ENCODE assay signal across 19 cellular contexts in the genomic region with DNA sequence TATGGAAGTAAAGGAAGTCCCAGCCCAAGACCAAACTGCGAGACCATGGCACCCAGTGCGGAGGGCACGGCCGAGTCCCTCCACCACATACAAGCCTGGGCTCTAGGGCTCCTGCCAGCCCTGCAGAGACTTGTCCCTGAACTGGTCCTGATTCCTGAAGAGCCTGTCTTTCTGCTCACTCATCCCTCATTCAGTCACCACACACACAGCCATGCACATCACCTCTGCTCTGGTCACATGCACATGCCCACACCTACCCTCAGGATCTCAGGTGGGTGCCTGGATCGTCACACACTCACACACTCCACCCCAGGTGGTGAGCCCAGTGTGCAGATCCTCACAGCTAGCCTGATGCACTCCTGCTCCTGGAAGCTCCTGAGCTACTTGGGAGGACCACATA.
"Had no signal": no experiment of that assay in that cellular context is flagged by ENCODE, and none has a peak within 500 bp of the region (broad histone marks: within the 10 kb centered on the region; RNA-seq: fewer than 3 reads in every experiment).

No MANE protein-coding gene starts in this region.

- ATAC-seq: activated CD4-positive, alpha-beta T cell treated with anti-CD3 and anti-CD28 coated beads for 36 hours; activated naive CD4-positive, alpha-beta T cell treated with anti-CD3 and anti-CD28 coated beads, Interleukin-2, amount 50 U/mL, for 72 hours; lower lobe of right lung; naive thymus-derived CD8-positive, alpha-beta T cell; WTC11 had no signal

- H3K4me1 ChIP-seq: lower lobe of right lung had no signal

- H3K36me3 ChIP-seq: lower lobe of right lung, thoracic aorta had no signal

- H3K9me3 ChIP-seq: lower lobe of right lung, thoracic aorta had no signal

- H3K4me3 ChIP-seq: lower lobe of right lung, thoracic aorta had no signal

- H3K27ac ChIP-seq: lower lobe of right lung, thoracic aorta had no signal

- DNase-seq: activated CD4-positive, alpha-beta T cell treated with anti-CD3 and anti-CD28 coated beads for 36 hours; activated CD4-positive, alpha-beta T cell treated with anti-CD3 and anti-CD28 coated beads, Interleukin-2, amount 50 U/mL, for 48 hours; activated gamma-delta T cell treated with Interleukin-2 at 50 U/mL for 16 hours; effector memory CD4-positive, alpha-beta T cell; foreskin melanocyte; glutamatergic neuron; hippocampal formation; left colon; lower lobe of right lung; naive thymus-derived CD8-positive, alpha-beta T cell; stimulated activated CD8-positive, alpha-beta memory T cell treated with anti-CD3 and anti-CD28 coated beads, Interleukin-4, amount 100 ng/mL, for 48 hours; SW 1271; T-helper 2 cell had no signal

- FAIRE-seq: endothelial cell of umbilical vein, islet of Langerhans, urothelium cell line had no signal
